28 cellular contexts compared by ENCODE assay signal in the genomic region with DNA sequence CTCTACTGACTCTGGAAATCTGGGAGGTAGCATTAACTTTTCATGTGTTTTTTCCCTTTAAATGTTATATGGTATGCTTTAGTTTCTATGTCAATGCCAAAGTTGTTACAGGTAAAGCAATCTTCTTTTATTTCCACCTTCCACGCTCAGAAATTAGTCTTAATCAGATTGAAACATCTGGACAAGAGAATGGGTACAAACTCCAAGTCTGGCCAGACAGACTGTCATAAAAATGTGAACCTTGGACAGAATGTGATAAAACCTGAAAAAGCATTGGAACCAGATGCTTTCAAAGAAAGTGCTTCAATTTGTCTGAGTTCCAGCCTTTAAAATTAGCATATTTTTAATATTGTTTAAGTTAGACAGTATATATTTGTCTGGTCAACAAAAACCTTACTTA.
"Had no signal": no experiment of that assay in that cellular context is flagged by ENCODE, and none has a peak within 500 bp of the region (broad histone marks: within the 10 kb centered on the region; RNA-seq: fewer than 3 reads in every experiment).

No MANE protein-coding gene starts in this region.

- H3K27ac Mint-ChIP-seq: dendritic cell treated with granulocyte-macrophage colony-stimulating factor and Interleukin-4, amounts not matched to agents 40 ng/mL and 50 ng/mL, for 4 days; effector memory CD8-positive, alpha-beta T cell; endodermal cell; immature natural killer cell; mesothelial cell of epicardium; naive thymus-derived CD4-positive, alpha-beta T cell had no signal

- H3K27me3 Mint-ChIP-seq: dendritic cell treated with granulocyte-macrophage colony-stimulating factor and Interleukin-4, amounts not matched to agents 40 ng/mL and 50 ng/mL, for 4 days; effector memory CD8-positive, alpha-beta T cell had no signal

- H3K36me3 ChIP-seq: colonic mucosa, esophagus squamous epithelium, gastrocnemius medialis, heart right ventricle, left lung, lower lobe of right lung had no signal

- FAIRE-seq: endometrium had no signal

- H3K4me1 Mint-ChIP-seq: immature natural killer cell had no signal

- H3K4me3 ChIP-seq: colonic mucosa, esophagus squamous epithelium, gastrocnemius medialis, heart right ventricle, left lung, lower lobe of right lung had no signal

- H3K36me3 Mint-ChIP-seq: immature natural killer cell; naive thymus-derived CD4-positive, alpha-beta T cell had no signal

- H3K27ac ChIP-seq: colonic mucosa, epithelial cell of prostate, esophagus squamous epithelium, gastrocnemius medialis, heart right ventricle, left lung, lower lobe of right lung had no signal

- DNase-seq: colonic mucosa; cortex of kidney; effector CD8-positive, alpha-beta T cell; effector memory CD8-positive, alpha-beta T cell; endodermal cell; erythroblast; esophagus squamous epithelium; foreskin fibroblast; foreskin melanocyte; gastrocnemius medialis; glutamatergic neuron; head of caudate nucleus; heart right ventricle; hypothalamus; immature natural killer cell; islet precursor cell; kidney; kidney glomerular epithelial cell; left lung; left ventricle myocardium superior; lower lobe of right lung; mesenchymal stem cell; naive thymus-derived CD4-positive, alpha-beta T cell had no signal

- H3K4me3 Mint-ChIP-seq: dendritic cell treated with granulocyte-macrophage colony-stimulating factor and Interleukin-4, amounts not matched to agents 40 ng/mL and 50 ng/mL, for 4 days; effector memory CD8-positive, alpha-beta T cell; endodermal cell; immature natural killer cell; mesothelial cell of epicardium; naive thymus-derived CD4-positive, alpha-beta T cell had no signal

- ATAC-seq: effector memory CD8-positive, alpha-beta T cell; esophagus mucosa; gastrocnemius medialis; heart right ventricle; left lung; left ventricle myocardium superior; lower lobe of right lung; naive thymus-derived CD4-positive, alpha-beta T cell had no signal

- H3K27me3 ChIP-seq: colonic mucosa, esophagus squamous epithelium, gastrocnemius medialis, heart right ventricle, left lung had no signal

- H3K4me1 ChIP-seq: colonic mucosa, gastrocnemius medialis, heart right ventricle, left lung, lower lobe of right lung had no signal

- H3K9me3 ChIP-seq: colonic mucosa, esophagus squamous epithelium, gastrocnemius medialis, left lung, lower lobe of right lung had no signal
